In genomic region chr11:97078443-97078842, GRCh38 we compare ENCODE assay signal across 28 cellular contexts.
"Had no signal": no experiment of that assay in that cellular context is flagged by ENCODE, and none has a peak within 500 bp of the region (broad histone marks: within the 10 kb centered on the region; RNA-seq: fewer than 3 reads in every experiment).

No MANE protein-coding gene starts in this region.

- H3K36me3 ChIP-seq: colonic mucosa, esophagus muscularis mucosa, esophagus squamous epithelium, gastrocnemius medialis, gastroesophageal sphincter, heart left ventricle, heart right ventricle had no signal

- H3K4me1 ChIP-seq: colonic mucosa, esophagus muscularis mucosa, esophagus squamous epithelium, foreskin keratinocyte, gastrocnemius medialis, gastroesophageal sphincter, heart left ventricle, heart right ventricle had no signal

- H3K27me3 ChIP-seq: colonic mucosa, dorsolateral prefrontal cortex, esophagus muscularis mucosa, esophagus squamous epithelium, foreskin keratinocyte, gastrocnemius medialis, gastroesophageal sphincter, heart left ventricle, heart right ventricle had no signal

- H3K9me3 ChIP-seq: colonic mucosa, gastrocnemius medialis had no signal

- H3K4me3 ChIP-seq: colonic mucosa, coronary artery, dorsolateral prefrontal cortex, esophagus muscularis mucosa, esophagus squamous epithelium, gastrocnemius medialis, gastroesophageal sphincter, heart left ventricle, heart right ventricle had no signal

- H3K27ac ChIP-seq: colonic mucosa, coronary artery, dorsolateral prefrontal cortex, epithelial cell of prostate, esophagus muscularis mucosa, esophagus squamous epithelium, foreskin keratinocyte, gastrocnemius medialis, gastroesophageal sphincter, heart left ventricle, heart right ventricle had no signal

- DNase-seq: colonic mucosa; cortex of kidney; dermis blood vessel endothelial cell; dorsolateral prefrontal cortex; effector CD4-positive, alpha-beta T cell; effector CD8-positive, alpha-beta T cell; effector memory CD4-positive, alpha-beta T cell; effector memory CD8-positive, alpha-beta T cell; endodermal cell; erythroblast; esophagus squamous epithelium; foreskin fibroblast; foreskin keratinocyte; foreskin melanocyte; gastrocnemius medialis; glutamatergic neuron; head of caudate nucleus; heart left ventricle; heart right ventricle had no signal

- ATAC-seq: effector memory CD8-positive, alpha-beta T cell; esophagus mucosa; foreskin keratinocyte; gastrocnemius medialis; gastroesophageal sphincter; heart left ventricle; heart right ventricle had no signal

- FAIRE-seq: colon, endometrium, endothelial cell of umbilical vein, frontal cortex had no signal
